In genomic region chrX:653316-653715, GRCh38 we compare ENCODE assay signal across 22 cellular contexts. TPM values are rescaled to one million over a fixed set of nuclear protein-coding genes. Genes with fewer than 3 reads are reported as not detected.
A peak's percentile ranks its signal among the peaks of the same experiment; 100 is the strongest.
DNase-seq lines count a peak whose midpoint lies in the region; ATAC-seq and TF ChIP-seq lines count a peak whose summit lies in the region.
"Had no signal": no experiment of that assay in that cellular context is flagged by ENCODE, and none has a peak within 500 bp of the region (broad histone marks: within the 10 kb centered on the region; RNA-seq: fewer than 3 reads in every experiment).

No MANE protein-coding gene starts in this region.

- in situ Hi-C loops in ACHN (cut with HindIII; ENCODE audit: low pct_ligation_motif_present, low pct_unique_long_range_greater_than_20kb, low sequenced_read_pairs): no loop called here

- H3K9me3 Mint-ChIP-seq in HFFc6 (no peaks in the 10 kb centered on the region), nephron (no peaks in the 10 kb centered on the region)

- H3K36me3 Mint-ChIP-seq in HFFc6 (ENCODE audit: low read depth) (peaks cover 39% of the 10 kb centered on the region), nephron (ENCODE audit: low read depth) (no peaks in the 10 kb centered on the region)
- H3K36me3 Mint-ChIP-seq: CD14-positive monocyte; CD4-positive, alpha-beta memory T cell; CD4-positive, CD25-positive, alpha-beta regulatory T cell; CD8-positive, alpha-beta memory T cell had no signal

- ATAC-seq in HG02981 (IDR thresholded peaks at IDR 0.05; ENCODE audit: unreplicated experiment) (no peak), HG03457 (IDR thresholded peaks at IDR 0.05; ENCODE audit: unreplicated experiment) (no peak)

- peak overlapping the region; percentile 92 for H3K27ac Mint-ChIP-seq in HFFc6
- H3K27ac Mint-ChIP-seq in nephron: peak overlapping the region; percentile 41 to 74 (median 69)
- H3K27ac Mint-ChIP-seq: CD4-positive, alpha-beta memory T cell; CD4-positive, CD25-positive, alpha-beta regulatory T cell; CD8-positive, alpha-beta memory T cell had no signal

- peak overlapping the region; percentile 30; the same call in 1 of the 2 replicates for H3K4me3 Mint-ChIP-seq in HFFc6
- no peak overlapping the region for H3K4me3 Mint-ChIP-seq in nephron
- H3K4me3 Mint-ChIP-seq: CD4-positive, alpha-beta memory T cell; CD4-positive, CD25-positive, alpha-beta regulatory T cell; CD8-positive, alpha-beta memory T cell had no signal

- peaks cover 59% of the 10 kb centered on the region for H3K4me1 Mint-ChIP-seq in HFFc6 (ENCODE audit: low read depth)
- peaks cover 31% of the 10 kb centered on the region for H3K4me1 Mint-ChIP-seq in nephron
- H3K4me1 Mint-ChIP-seq: CD14-positive monocyte; CD4-positive, alpha-beta memory T cell; CD4-positive, CD25-positive, alpha-beta regulatory T cell; CD8-positive, alpha-beta memory T cell had no signal

- peak; percentile 78 for DNase-seq in EH (ENCODE audit: low read depth)
- DNase-seq in HFFc6: no peak
- DNase-seq in ACHN: no peak
- DNase-seq: 8988T; BE2C; C1 segment of cervical spinal cord; CD4-positive, alpha-beta memory T cell; CD4-positive, CD25-positive, alpha-beta regulatory T cell; CD8-positive, alpha-beta memory T cell; COR-L47; DMS 273 treated with DMSO at 0.1 percent for 48 hours; DMS153; DMS53; DMS79; DND-41; GF-D8 had no signal

- TF ChIP-seq CTCF in HFFc6 (IDR thresholded peaks at IDR 0.05): no peak
- no peak for TF ChIP-seq CTCF in nephron (IDR thresholded peaks at IDR 0.05; ENCODE audit: unreplicated experiment in 3 of 3)

- H3K27me3 Mint-ChIP-seq in HFFc6 (ENCODE audit: insufficient read depth) (peaks cover 10% of the 10 kb centered on the region), nephron (ENCODE audit: low read depth) (peaks cover 55% of the 10 kb centered on the region)
- H3K27me3 Mint-ChIP-seq: CD4-positive, alpha-beta memory T cell; CD4-positive, CD25-positive, alpha-beta regulatory T cell; CD8-positive, alpha-beta memory T cell had no signal

RNA-seq across cellular contexts. Expression of gene SHOX, which starts 22.7 kb away (rescaled TPM):
- 10 to 100 TPM; 27.1 to 41.8 (median 28.6) TPM for total RNA-seq in HFFc6 (2021; fragmentation: NEBNext Ultra II Directional; extraction: Animal tissue kit (Norgen Biotek cat#: 25700))
- total RNA-seq: A673; CD4-positive, alpha-beta memory T cell; CD4-positive, CD25-positive, alpha-beta regulatory T cell; CD8-positive, alpha-beta memory T cell; Daoy had no signal
